In the genomic region with DNA sequence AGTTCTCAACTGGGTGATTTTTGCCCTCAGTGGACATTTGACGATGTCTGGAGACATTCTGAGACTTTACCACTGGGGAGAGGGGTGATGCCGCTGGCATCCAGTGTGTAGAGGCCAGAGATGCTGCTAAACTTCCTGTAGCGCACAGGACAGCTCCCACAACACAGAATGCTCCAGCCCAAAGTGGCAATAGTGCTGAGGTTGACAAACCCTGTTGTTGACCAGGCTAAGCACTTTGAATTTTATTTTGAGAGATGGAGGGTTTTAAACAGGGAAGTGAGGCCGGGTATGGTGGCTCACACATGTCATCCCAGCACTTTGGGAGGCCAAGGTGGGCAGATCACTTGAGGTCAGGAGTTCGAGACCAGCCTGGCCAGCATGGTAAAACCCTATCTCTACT, we compare ENCODE assay signal across 35 cellular contexts. TPM values are rescaled to one million over a fixed set of nuclear protein-coding genes. Genes with fewer than 3 reads are reported as not detected.
"Had no signal": no experiment of that assay in that cellular context is flagged by ENCODE, and none has a peak within 500 bp of the region (broad histone marks: within the 10 kb centered on the region; RNA-seq: fewer than 3 reads in every experiment).

No MANE protein-coding gene starts in this region.

- H2AFZ ChIP-seq: PC-9 had no signal

- DNase-seq: activated CD4-positive, alpha-beta T cell treated with anti-CD3 and anti-CD28 coated beads for 36 hours; activated CD4-positive, alpha-beta T cell treated with anti-CD3 and anti-CD28 coated beads, Interleukin-2, amount 10 ng/mL, durations not matched to agents 7 days and 5 days; activated CD4-positive, alpha-beta T cell treated with anti-CD3 and anti-CD28 coated beads, Interleukin-2, amount 50 U/mL, for 48 hours; activated CD8-positive, alpha-beta T cell treated with anti-CD3 and anti-CD28 coated beads, Interleukin-2, amount 10 ng/mL, durations not matched to agents 7 days and 5 days; activated gamma-delta T cell treated with Interleukin-2 at 50 U/mL for 16 hours; activated naive CD4-positive, alpha-beta T cell treated with anti-CD3 and anti-CD28 coated beads for 36 hours; activated T-cell treated with anti-CD3 and anti-CD28 coated beads, Interleukin-2, amount 50 U/mL, for 24 hours; adrenal gland; anterior cingulate cortex; caudate nucleus; cerebellar nuclear complex; Karpas-422; KBM-7; NCI-H1105; NCI-H1417 treated with DMSO at 0.1 percent for 48 hours; NCI-H187 treated with DMSO at 0.1 percent for 48 hours; NCI-H2081; NCI-H345; NCI-H524 treated with DMSO at 0.1 percent for 48 hours; NCI-H748 treated with DMSO at 0.1 percent for 48 hours; NK-92 treated with Interleukin-12 subunit alpha and Interleukin-12 subunit beta, amount 100 ng/mL, for 24 hours; PC-9; SHP77; SJCRH30 had no signal

- FAIRE-seq: bronchial epithelial cell, RCC 7860, TTC549 had no signal

- H3K4me2 ChIP-seq: PC-9 had no signal

- H3K9me3 ChIP-seq: adrenal gland, SJCRH30 had no signal

- H3K27me3 Mint-ChIP-seq: activated CD4-positive, alpha-beta T cell treated with anti-CD3 and anti-CD28 coated beads for 36 hours; activated CD4-positive, alpha-beta T cell treated with anti-CD3 and anti-CD28 coated beads, Interleukin-2, amount 10 ng/mL, durations not matched to agents 7 days and 5 days had no signal

- H3K27ac ChIP-seq: adrenal gland, PC-9, SJCRH30, SK-N-MC had no signal

- ATAC-seq: activated CD4-positive, alpha-beta T cell treated with anti-CD3 and anti-CD28 coated beads for 36 hours; activated CD4-positive, CD25-positive, alpha-beta regulatory T cell treated with anti-CD3 and anti-CD28 coated beads, Interleukin-2, amount 50 U/mL, for 24 hours; activated CD8-positive, alpha-beta T cell treated with anti-CD3 and anti-CD28 coated beads, Interleukin-2, amount 10 ng/mL, durations not matched to agents 7 days and 5 days; activated naive CD4-positive, alpha-beta T cell treated with anti-CD3 and anti-CD28 coated beads, Interleukin-2, amount 50 U/mL, for 72 hours had no signal

- H3K4me3 Mint-ChIP-seq: activated CD4-positive, alpha-beta T cell treated with anti-CD3 and anti-CD28 coated beads for 36 hours; activated CD4-positive, alpha-beta T cell treated with anti-CD3 and anti-CD28 coated beads, Interleukin-2, amount 10 ng/mL, durations not matched to agents 7 days and 5 days; activated CD8-positive, alpha-beta T cell treated with anti-CD3 and anti-CD28 coated beads, Interleukin-2, amount 10 ng/mL, durations not matched to agents 7 days and 5 days; activated naive CD4-positive, alpha-beta T cell treated with anti-CD3 and anti-CD28 coated beads for 36 hours; activated T-cell treated with anti-CD3 and anti-CD28 coated beads, Interleukin-2, amount 50 U/mL, for 24 hours; activated T-helper 1 cell treated with anti-CD3 and anti-CD28 coated beads, Interleukin-12 subunit alpha, Interleukin-12 subunit beta, Interleukin-2, Interleukin-4 antibody, amounts not matched to agents 30 ng/mL and 10 ng/mL and 1 ng/mL, durations not matched to agents 14 hours and 24 hours and 36 hours; brain; T-helper 1 cell treated with Interleukin-12 subunit alpha and Interleukin-12 subunit beta and Interleukin-4 antibody, amounts not matched to agents 30 μg/mL and 1 μg/mL, for 36 hours; T-helper 2 cell treated with Interferon-gamma antibody and Interleukin-4, amounts not matched to agents 5 μg/mL and 100 μg/mL, for 36 hours had no signal

- H3K4me3 ChIP-seq: adrenal gland, PC-9, SJCRH30, SK-N-MC had no signal

- H3K27me3 ChIP-seq: adrenal gland, SJCRH30 had no signal

- H3K4me1 ChIP-seq: adrenal gland, SJCRH30 had no signal

- H3K36me3 ChIP-seq: adrenal gland, SJCRH30 had no signal

- H3K27ac Mint-ChIP-seq: activated CD4-positive, alpha-beta T cell treated with anti-CD3 and anti-CD28 coated beads for 36 hours; activated CD4-positive, alpha-beta T cell treated with anti-CD3 and anti-CD28 coated beads, Interleukin-2, amount 10 ng/mL, durations not matched to agents 7 days and 5 days; activated CD8-positive, alpha-beta T cell treated with anti-CD3 and anti-CD28 coated beads, Interleukin-2, amount 10 ng/mL, durations not matched to agents 7 days and 5 days; activated naive CD4-positive, alpha-beta T cell treated with anti-CD3 and anti-CD28 coated beads for 36 hours; activated naive CD4-positive, alpha-beta T cell treated with anti-CD3 and anti-CD28 coated beads, Interleukin-2, amount 50 U/mL, for 72 hours; activated T-cell treated with anti-CD3 and anti-CD28 coated beads, Interleukin-2, amount 50 U/mL, for 24 hours; activated T-helper 1 cell treated with anti-CD3 and anti-CD28 coated beads, Interleukin-12 subunit alpha, Interleukin-12 subunit beta, Interleukin-2, Interleukin-4 antibody, amounts not matched to agents 30 ng/mL and 10 ng/mL and 1 ng/mL, durations not matched to agents 14 hours and 24 hours and 36 hours; T-helper 1 cell treated with Interleukin-12 subunit alpha and Interleukin-12 subunit beta and Interleukin-4 antibody, amounts not matched to agents 30 μg/mL and 1 μg/mL, for 36 hours; T-helper 2 cell treated with Interferon-gamma antibody and Interleukin-4, amounts not matched to agents 5 μg/mL and 100 μg/mL, for 36 hours had no signal

- H3K4me1 Mint-ChIP-seq: activated CD4-positive, alpha-beta T cell treated with anti-CD3 and anti-CD28 coated beads for 36 hours; activated CD4-positive, alpha-beta T cell treated with anti-CD3 and anti-CD28 coated beads, Interleukin-2, amount 10 ng/mL, durations not matched to agents 7 days and 5 days had no signal

RNA-seq across cellular contexts. Expression of a gene that starts 44.0 kb away (rescaled TPM):
- total RNA-seq: activated CD4-positive, alpha-beta T cell treated with anti-CD3 and anti-CD28 coated beads for 36 hours; activated CD4-positive, alpha-beta T cell treated with anti-CD3 and anti-CD28 coated beads, Interleukin-2, amount 10 ng/mL, durations not matched to agents 7 days and 5 days; activated CD8-positive, alpha-beta T cell treated with anti-CD3 and anti-CD28 coated beads, Interleukin-2, amount 10 ng/mL, durations not matched to agents 7 days and 5 days; activated naive CD4-positive, alpha-beta T cell treated with anti-CD3 and anti-CD28 coated beads for 36 hours; activated naive CD4-positive, alpha-beta T cell treated with anti-CD3 and anti-CD28 coated beads, Interleukin-2, amount 50 U/mL, for 72 hours; MCF 10A had no signal
